Comparison of ENCODE assay signal across 15 cellular contexts in genomic region chr9:129245276-129245675, GRCh38.
DNase-seq lines count a peak whose midpoint lies in the region; ATAC-seq lines count a peak whose summit lies in the region.
"Had no signal": no experiment of that assay in that cellular context is flagged by ENCODE, and none has a peak within 500 bp of the region (broad histone marks: within the 10 kb centered on the region; RNA-seq: fewer than 3 reads in every experiment).

No MANE protein-coding gene starts in this region.

- no peaks in the 10 kb centered on the region for H3K36me3 Mint-ChIP-seq in central memory CD8-positive, alpha-beta T cell (ENCODE audit: insufficient read depth)

- no peak for ATAC-seq in central memory CD8-positive, alpha-beta T cell (replicated peaks; ENCODE audit: extremely low read depth, poor library complexity, severe bottlenecking)
- ATAC-seq in HG02759 (IDR thresholded peaks at IDR 0.05; ENCODE audit: unreplicated experiment) (no peak), GM21360 (IDR thresholded peaks at IDR 0.05; ENCODE audit: unreplicated experiment) (no peak), GM18519 (IDR thresholded peaks at IDR 0.05; ENCODE audit: low FRiP score, unreplicated experiment) (no peak)
- ATAC-seq: gastrocnemius medialis, GM12878, PC-3 had no signal

- no peak overlapping the region for H3K4me3 Mint-ChIP-seq in central memory CD8-positive, alpha-beta T cell
- H3K4me3 Mint-ChIP-seq: T-helper 1 cell treated with Interleukin-12 subunit alpha and Interleukin-12 subunit beta and Interleukin-4 antibody, amounts not matched to agents 30 μg/mL and 1 μg/mL, for 36 hours had no signal

- DNase-seq in CD1c-positive myeloid dendritic cell (ENCODE audit: extremely low spot score) (peak; percentile 23), HT1080 (ENCODE audit: low read depth) (peak; percentile 30), mesenteric fat pad (ENCODE audit: low spot score) (peak; percentile 75)
- no peak for DNase-seq in central memory CD8-positive, alpha-beta T cell (ENCODE audit: low spot score in 2 of 2)
- no peak for DNase-seq in stimulated activated CD4-positive, alpha-beta T cell treated with anti-CD3 and anti-CD28 coated beads, Interleukin-12 subunit alpha, Interleukin-12 subunit beta, amount 100 ng/mL, for 4 hours
- DNase-seq: activated CD4-positive, alpha-beta T cell treated with anti-CD3 and anti-CD28 coated beads for 1 hour; activated CD8-positive, alpha-beta memory T cell treated with anti-CD3 and anti-CD28 coated beads, Interleukin-2, amount 50 U/mL, for 4 hours; gastrocnemius medialis; NCI-H1436; PC-3 had no signal

- peak overlapping the region; percentile 17 for H3K27ac Mint-ChIP-seq in central memory CD8-positive, alpha-beta T cell (ENCODE audit: low read depth)
- H3K27ac Mint-ChIP-seq: T-helper 1 cell treated with Interleukin-12 subunit alpha and Interleukin-12 subunit beta and Interleukin-4 antibody, amounts not matched to agents 30 μg/mL and 1 μg/mL, for 36 hours had no signal

- H3K4me1 Mint-ChIP-seq in central memory CD8-positive, alpha-beta T cell: peaks cover 21% of the 10 kb centered on the region

- no peaks in the 10 kb centered on the region for H3K9me3 Mint-ChIP-seq in central memory CD8-positive, alpha-beta T cell
- H3K9me3 Mint-ChIP-seq: T-helper 1 cell treated with Interleukin-12 subunit alpha and Interleukin-12 subunit beta and Interleukin-4 antibody, amounts not matched to agents 30 μg/mL and 1 μg/mL, for 36 hours had no signal

- H3K27me3 Mint-ChIP-seq in central memory CD8-positive, alpha-beta T cell: no peaks in the 10 kb centered on the region

Comparison
In these comparisons a context has a peak if more than half of its experiments do, and no peak if none do; other contexts are left out.
1. DNase-seq: peak in CD1c-positive myeloid dendritic cell (single experiment), HT1080 (single experiment) and mesenteric fat pad (single experiment); none in central memory CD8-positive, alpha-beta T cell (0 of 2) and stimulated activated CD4-positive, alpha-beta T cell treated with anti-CD3 and anti-CD28 coated beads, Interleukin-12 subunit alpha, Interleukin-12 subunit beta, amount 100 ng/mL, for 4 hours (single experiment).